11 cellular contexts compared by ENCODE assay signal in the genomic region with DNA sequence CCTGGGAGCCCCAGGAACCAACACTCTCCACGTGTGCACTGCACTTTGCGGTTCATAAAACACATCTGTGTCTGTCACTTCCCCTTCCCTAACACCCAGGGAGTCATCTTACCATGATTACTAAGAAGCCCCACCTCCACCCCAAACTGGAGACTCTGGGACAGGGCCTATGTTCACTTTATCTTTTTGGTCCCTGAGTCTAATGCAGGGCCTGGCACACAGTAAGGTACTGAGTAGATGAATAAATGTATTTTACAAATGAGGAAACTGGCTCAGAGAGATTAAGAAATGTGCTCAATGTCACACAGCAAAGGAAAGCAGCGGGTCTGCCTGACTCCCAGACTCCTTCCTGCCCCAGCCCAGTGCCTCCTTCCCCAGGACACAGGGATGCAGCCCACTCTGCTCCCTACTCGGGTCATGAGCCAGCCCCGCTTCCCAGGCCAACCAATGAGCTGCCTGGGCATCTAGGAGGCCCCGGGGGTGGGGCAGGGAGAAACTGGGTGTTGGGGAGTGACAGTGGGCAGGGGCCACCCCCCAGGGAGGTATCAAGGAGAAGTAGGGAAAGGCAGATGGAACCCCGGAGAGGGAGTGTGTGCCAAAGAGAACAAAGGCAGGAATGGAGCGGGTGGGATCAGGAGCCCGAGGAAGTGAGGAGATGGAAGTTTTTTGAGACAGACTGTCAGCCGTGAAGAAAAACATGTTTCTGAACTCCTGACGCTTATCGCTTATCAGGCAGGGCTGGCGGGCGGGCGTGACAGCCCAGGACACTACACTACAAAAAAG. TPM values are rescaled to one million over a fixed set of nuclear protein-coding genes. Genes with fewer than 3 reads are reported as not detected.
A peak's percentile ranks its signal among the peaks of the same experiment; 100 is the strongest.
DNase-seq lines count a peak whose midpoint lies in the region; ATAC-seq and TF ChIP-seq lines count a peak whose summit lies in the region.
"Had no signal": no experiment of that assay in that cellular context is flagged by ENCODE, and none has a peak within 500 bp of the region (broad histone marks: within the 10 kb centered on the region; RNA-seq: fewer than 3 reads in every experiment).

No MANE protein-coding gene starts in this region.

- H3K27ac ChIP-seq in AG04450 (ENCODE audit: low read depth, low read length) (peak overlapping the region; percentile 70), right lobe of liver (peak overlapping the region in 2 of 3 donors; percentile 43), vagina (no peak overlapping the region)

- no peak for TF ChIP-seq POLR2A in right lobe of liver (IDR thresholded peaks at IDR 0.05)
- no peak for TF ChIP-seq POLR2A in vagina (IDR thresholded peaks at IDR 0.05)

- 45% methylated on average over 14 of the region's 15 CpGs for WGBS in right lobe of liver (ENCODE audit: insufficient coverage, low coverage, low lambda C conversion rate, missing lambda C conversion rate)

- POLR2A ChIA-PET in AG04450 (lab: Yijun Ruan, JAX) = interaction anchor here (0.7 to 2.7 kb wide), 2 partner anchors 30 to 86 kb away, joined by 3 to 8 read pairs; no protein-coding TSS in a partner anchor

- peaks cover 0 to 53% (median 13%) of the 10 kb centered on the region in 4 donors for H3K4me1 ChIP-seq in right lobe of liver
- H3K4me1 ChIP-seq in vagina = peaks cover 79% of the 10 kb centered on the region

- H3K27me3 ChIP-seq in AG04450 (ENCODE audit: control insufficient read depth, insufficient read depth, low read length) (no peaks in the 10 kb centered on the region), right lobe of liver (no peaks in the 10 kb centered on the region), vagina (no peaks in the 10 kb centered on the region)

- in situ Hi-C loops in KBM-7 (cut with MboI; ENCODE audit: low pct_unique_long_range_greater_than_20kb, low sequenced_read_pairs) = no loop called here

- H3K36me3 ChIP-seq in right lobe of liver (no peaks in the 10 kb centered on the region), vagina (no peaks in the 10 kb centered on the region)

- ATAC-seq in right lobe of liver = peak; percentile 15 to 57 (median 28)
- ATAC-seq: activated naive CD8-positive, alpha-beta T cell treated with anti-CD3 and anti-CD28 coated beads, Interleukin-2, amount 50 U/mL, for 24 hours had no signal

- CTCF ChIA-PET in AG04450 (lab: Charles Lee) = no interaction called here

- no peak for TF ChIP-seq CTCF in AG04450 (IDR thresholded peaks at IDR 0.05; ENCODE audit: low read depth, low read length)
- no peak for TF ChIP-seq CTCF in right lobe of liver (IDR thresholded peaks at IDR 0.05)
- no peak for TF ChIP-seq CTCF in vagina (IDR thresholded peaks at IDR 0.05)

- DNase-seq in AG04450 (ENCODE audit: low read depth, low spot score) (no peak), KBM-7 (peak; percentile 67), astrocyte of the hippocampus (ENCODE audit: low read depth, low spot score) (peak; percentile 63), right lobe of liver (no peak), vagina (ENCODE audit: extremely low spot score in 2 of 2) (no peak), occipital lobe (lab: John Stamatoyannopoulos, UW) (no peak), NCI-H524 treated with DMSO at 0.1 percent for 48 hours (lab: John Stamatoyannopoulos, UW) (no peak)
- DNase-seq in stimulated activated CD4-positive, alpha-beta T cell treated with anti-CD3 and anti-CD28 coated beads, Interleukin-4, amount 100 ng/mL, for 1 hour = no peak
- DNase-seq: activated naive CD8-positive, alpha-beta T cell treated with anti-CD3 and anti-CD28 coated beads, Interleukin-2, amount 50 U/mL, for 24 hours; GOT3; NCI-H526 treated with DMSO at 0.1 percent for 48 hours had no signal

- intact Hi-C loops in right lobe of liver (cut with DNase I) = no loop called here
- intact Hi-C loops in vagina (cut with DNase I) = no loop called here

- H3K4me3 ChIP-seq in AG04450 (ENCODE audit: low read depth, low read length) (no peak overlapping the region), right lobe of liver (no peak overlapping the region), vagina (no peak overlapping the region)

- H3K9me3 ChIP-seq in AG04450 (ENCODE audit: control insufficient read depth, insufficient read depth, low read length) = no peaks in the 10 kb centered on the region
- no peaks in the 10 kb centered on the region for H3K9me3 ChIP-seq in right lobe of liver
- H3K9me3 ChIP-seq in vagina = no peaks in the 10 kb centered on the region

RNA-seq across cellular contexts. Expression of gene SHB, which starts 30.5 kb away (rescaled TPM):
- 16.7 and 20.3 TPM in 2 replicates for polyA plus RNA-seq in AG04450 (2011; rRNA removed)
- polyA minus RNA-seq in AG04450 (2011; rRNA and poly(A)+ RNA removed) = 28.6 and 31.8 TPM in 2 replicates
- total RNA-seq in right lobe of liver (10 to 100 TPM; 12.0 to 43.1 (median 21.9) TPM), vagina (20.9 TPM), occipital lobe (14.2 TPM)

Comparison
In these comparisons a context has a peak if more than half of its experiments do, and no peak if none do; other contexts are left out.
1. DNase-seq: peak in KBM-7 (single experiment) and astrocyte of the hippocampus (single experiment); none in AG04450 (single experiment), right lobe of liver (0 of 3), vagina (0 of 2), occipital lobe (single experiment), stimulated activated CD4-positive, alpha-beta T cell treated with anti-CD3 and anti-CD28 coated beads, Interleukin-4, amount 100 ng/mL, for 1 hour (single experiment) and NCI-H524 treated with DMSO at 0.1 percent for 48 hours (single experiment).